In the genomic region with DNA sequence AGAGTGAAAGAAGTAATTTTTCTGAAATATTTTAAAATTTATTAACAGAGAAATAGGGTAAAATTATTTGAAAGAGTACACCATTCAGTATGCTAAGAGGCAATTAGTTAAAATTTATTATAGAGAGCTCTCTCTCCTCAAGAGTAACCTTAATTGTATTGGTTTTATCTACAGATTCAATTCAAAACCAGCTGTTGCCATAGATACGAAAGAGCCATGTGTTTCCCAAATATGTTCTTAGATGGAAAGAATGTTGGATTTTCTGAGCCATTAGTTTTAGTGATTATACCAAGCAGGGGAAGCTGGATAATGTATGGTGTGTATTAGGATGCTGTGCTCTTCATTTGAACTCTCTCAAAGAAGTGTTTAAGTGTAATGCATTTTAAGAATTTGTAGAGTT, we compare ENCODE assay signal across 9 cellular contexts. TPM values are rescaled to one million over a fixed set of nuclear protein-coding genes. Genes with fewer than 3 reads are reported as not detected.
"Had no signal": no experiment of that assay in that cellular context is flagged by ENCODE, and none has a peak within 500 bp of the region (broad histone marks: within the 10 kb centered on the region; RNA-seq: fewer than 3 reads in every experiment).

No MANE protein-coding gene starts in this region.

- H3K4me2 ChIP-seq: GM23338 had no signal

- DNase-seq: H9, HCEC 1CT, KG1 had no signal

- FAIRE-seq: H1, H54, HepG2 had no signal

- H2AFZ ChIP-seq: GM23338 had no signal

- H3K4me3 ChIP-seq: GM23338 had no signal

- ATAC-seq: GM23338, HepG2 had no signal

RNA-seq across cellular contexts. Expression of gene C7, which starts 27.8 kb away (rescaled TPM):
- total RNA-seq: H1, HT1080 had no signal
- polyA plus RNA-seq: IgD-negative memory B cell had no signal
